In genomic region chr17:8024161-8024560, GRCh38 we compare ENCODE assay signal across 9 cellular contexts. TPM values are rescaled to one million over a fixed set of nuclear protein-coding genes. Genes with fewer than 3 reads are reported as not detected.
"Had no signal": no experiment of that assay in that cellular context is flagged by ENCODE, and none has a peak within 500 bp of the region (broad histone marks: within the 10 kb centered on the region; RNA-seq: fewer than 3 reads in every experiment).

No MANE protein-coding gene starts in this region.

RNA-seq across cellular contexts. Expression of gene ALOX15B, which starts 14.7 kb away (rescaled TPM):
- total RNA-seq: activated CD8-positive, alpha-beta memory T cell treated with anti-CD3 and anti-CD28 coated beads for 36 hours; activated T-helper 2 cell treated with anti-CD3 and anti-CD28 coated beads, Interferon-gamma antibody, Interleukin-2, Interleukin-4, amounts not matched to agents 10 μg/mL and 5 μg/mL and 100 μg/mL, durations not matched to agents 14 hours and 24 hours and 36 hours; astrocyte; left ventricle myocardium superior; temporal lobe had no signal

RNA-seq across cellular contexts. Expression of gene GUCY2D, which starts 21.7 kb away (rescaled TPM):
- total RNA-seq: activated CD8-positive, alpha-beta memory T cell treated with anti-CD3 and anti-CD28 coated beads for 36 hours; activated naive CD8-positive, alpha-beta T cell treated with anti-CD3 and anti-CD28 coated beads for 36 hours; activated T-helper 2 cell treated with anti-CD3 and anti-CD28 coated beads, Interferon-gamma antibody, Interleukin-2, Interleukin-4, amounts not matched to agents 10 μg/mL and 5 μg/mL and 100 μg/mL, durations not matched to agents 14 hours and 24 hours and 36 hours; astrocyte; epithelial cell of proximal tubule; left ventricle myocardium superior; smooth muscle cell; vagina had no signal
